ENCODE assay signal across 8 cellular contexts in genomic region chr15:66386204-66387123, GRCh38. TPM values are rescaled to one million over a fixed set of nuclear protein-coding genes. Genes with fewer than 3 reads are reported as not detected.
DNase-seq lines count a peak whose midpoint lies in the region; ATAC-seq and TF ChIP-seq lines count a peak whose summit lies in the region.

MAP2K1 (plus strand) TSS chr15:66386912; CDS start chr15:66387348, 436 bp downstream.

- H3K9me3 Mint-ChIP-seq in CD4-positive, alpha-beta T cell: no peaks in the 10 kb centered on the region
- H3K9me3 Mint-ChIP-seq in activated CD4-positive, alpha-beta memory T cell treated with anti-CD3 and anti-CD28 coated beads for 36 hours: no peaks in the 10 kb centered on the region

- WGBS in lower leg skin, 2 donors: 1 to 3% methylated on average over 48 to 61 of the region's 69 CpGs

- ATAC-seq in CD4-positive, alpha-beta T cell (ENCODE audit: poor library complexity): peak; percentile 82
- peak; percentile 82 for ATAC-seq in GM19397 (IDR thresholded peaks at IDR 0.05; ENCODE audit: unreplicated experiment)
- ATAC-seq in HG03571 (IDR thresholded peaks at IDR 0.05; ENCODE audit: unreplicated experiment): peak; percentile 68

- peak; percentile 94 to 99 (median 98) for DNase-seq in CD4-positive, alpha-beta T cell
- DNase-seq in NCI-H774 (lab: John Stamatoyannopoulos, UW): peak; percentile 97
- DNase-seq in activated CD4-positive, alpha-beta memory T cell treated with anti-CD3 and anti-CD28 coated beads for 36 hours: peak; percentile 99
- DNase-seq in dorsolateral prefrontal cortex: peak; percentile 95 to 99 (median 96)
- peak; percentile 97 to 100 for DNase-seq in lower leg skin (ENCODE audit: low spot score in 2 of 2)
- peak; percentile 97 to 99 for DNase-seq in stimulated activated CD4-positive, alpha-beta T cell treated with anti-CD3 and anti-CD28 coated beads, Interleukin-4, amount 100 ng/mL, for 48 hours (ENCODE audit: low read depth in 2 of 2)

- H3K9me3 ChIP-seq in CD4-positive, alpha-beta T cell (ENCODE audit: control insufficient read depth, low read length): no peaks in the 10 kb centered on the region

- H3K27me3 ChIP-seq in CD4-positive, alpha-beta T cell (ENCODE audit: control insufficient read depth, insufficient read depth, low read length): no peaks in the 10 kb centered on the region
- H3K27me3 ChIP-seq in dorsolateral prefrontal cortex: no peaks in the 10 kb centered on the region

- peaks cover 59% of the 10 kb centered on the region for H3K4me1 Mint-ChIP-seq in CD4-positive, alpha-beta T cell (ENCODE audit: low read depth)
- H3K4me1 Mint-ChIP-seq in activated CD4-positive, alpha-beta memory T cell treated with anti-CD3 and anti-CD28 coated beads for 36 hours (ENCODE audit: low read depth): peaks cover 52% of the 10 kb centered on the region

- H3K36me3 Mint-ChIP-seq in CD4-positive, alpha-beta T cell (ENCODE audit: low read depth): peaks cover 17% of the 10 kb centered on the region
- peaks cover 12% of the 10 kb centered on the region for H3K36me3 Mint-ChIP-seq in activated CD4-positive, alpha-beta memory T cell treated with anti-CD3 and anti-CD28 coated beads for 36 hours

- H3K4me3 ChIP-seq in dorsolateral prefrontal cortex: peak within 1 kb of the TSS; percentile 61 to 99 (median 89)
- H3K4me3 ChIP-seq in lower leg skin (ENCODE audit: low read depth, poor library complexity, severe bottlenecking): peak within 1 kb of the TSS; percentile 71

- CTCF ChIA-PET in CD4-positive, alpha-beta T cell (lab: Charles Lee): interaction anchor here (0.6 to 8.2 kb wide), 31 partner anchors 8 to 775 kb away, joined by 3 to 107 read pairs (median 4); partner anchors contain the start of genes DIS3L, INTS14, RPL4 and SNAPC5
- CTCF ChIA-PET in activated CD4-positive, alpha-beta memory T cell treated with anti-CD3 and anti-CD28 coated beads for 36 hours (lab: Charles Lee): interaction anchor here (0.6 to 5.5 kb wide), 16 partner anchors 10 to 465 kb away, joined by 3 to 74 read pairs (median 4); partner anchors contain the start of genes SNAPC5, TIPIN and ZWILCH

- intact Hi-C loops in CD4-positive, alpha-beta T cell (cut with DNase I, micrococcal nuclease): loop anchor here (1.0 to 10.0 kb wide), 8 partner anchors 16 to 1492 kb away; partner anchors contain the start of genes SNAPC5 (in 2 of the 2), TIPIN (in 2 of the 2) and DIS3L (in 1 of the 2)
- intact Hi-C loops in activated CD4-positive, alpha-beta memory T cell treated with anti-CD3 and anti-CD28 coated beads for 36 hours (cut with micrococcal nuclease): loop anchor here (1.0 to 2.0 kb wide), 6 partner anchors 16 to 118 kb away; partner anchors contain the start of genes RPL4, SNAPC5, TIPIN and ZWILCH
- intact Hi-C loops in dorsolateral prefrontal cortex (cut with DNase I) (loop anchor here (1.0 to 2.0 kb wide), 3 partner anchors 94 to 118 kb away; partner anchors contain the start of genes SNAPC5 (in 2 of the 2), DIS3L (in 1 of the 2), RPL4 (in 1 of the 2) and ZWILCH (in 1 of the 2)), lower leg skin (cut with DNase I; ENCODE audit: low total_unique reads) (loop anchor here (10.0 kb wide), 1 partner anchor 108 kb away; the partner anchor contains the start of gene SNAPC5)

- H3K4me3 Mint-ChIP-seq in CD4-positive, alpha-beta T cell: peak within 1 kb of the TSS; percentile 99
- peak within 1 kb of the TSS; percentile 95 for H3K4me3 Mint-ChIP-seq in activated CD4-positive, alpha-beta memory T cell treated with anti-CD3 and anti-CD28 coated beads for 36 hours

- no peaks in the 10 kb centered on the region for H3K27me3 Mint-ChIP-seq in CD4-positive, alpha-beta T cell
- H3K27me3 Mint-ChIP-seq in activated CD4-positive, alpha-beta memory T cell treated with anti-CD3 and anti-CD28 coated beads for 36 hours: no peaks in the 10 kb centered on the region

- peak within 1 kb of the TSS; percentile 66 for H3K27ac ChIP-seq in CD4-positive, alpha-beta T cell (ENCODE audit: low read depth, low read length)
- peak within 1 kb of the TSS in 58 of 59 donors; percentile 44 to 95 (median 87) for H3K27ac ChIP-seq in dorsolateral prefrontal cortex

- TF ChIP-seq POLR2A in lower leg skin (IDR thresholded peaks at IDR 0.05): no peak

- peak; percentile 90 for TF ChIP-seq CTCF in CD4-positive, alpha-beta T cell (IDR thresholded peaks at IDR 0.05)
- TF ChIP-seq CTCF in dorsolateral prefrontal cortex (IDR thresholded peaks at IDR 0.05 in 54 of 56, conservative IDR thresholded peaks at IDR 0.05 in 2 of 56; ENCODE audit: low read depth in 1 of 56, partially characterized antibody in 56 of 56) (peak; percentile 78 to 98 (median 94)), lower leg skin (IDR thresholded peaks at IDR 0.05) (peak in 1 of 3 donors; percentile 29)

- peak within 1 kb of the TSS; percentile 96 for H3K27ac Mint-ChIP-seq in CD4-positive, alpha-beta T cell
- H3K27ac Mint-ChIP-seq in activated CD4-positive, alpha-beta memory T cell treated with anti-CD3 and anti-CD28 coated beads for 36 hours: peak within 1 kb of the TSS; percentile 92

- POLR2A ChIA-PET in CD4-positive, alpha-beta T cell (lab: Charles Lee): interaction anchor here (0.6 to 7.0 kb wide), 19 partner anchors 14 to 1082 kb away, joined by 3 to 94 read pairs (median 5); partner anchors contain the start of genes DIS3L, RAB11A, RNU5B-1 and RPL4
- POLR2A ChIA-PET in activated CD4-positive, alpha-beta memory T cell treated with anti-CD3 and anti-CD28 coated beads for 36 hours (lab: Charles Lee): interaction anchor here (1.1 to 4.3 kb wide), 11 partner anchors 16 to 1082 kb away, joined by 3 to 48 read pairs (median 6); partner anchors contain the start of genes RAB11A, RNU5B-1, RPL4 and SNAPC5

RNA-seq across cellular contexts. Expression of gene MAP2K1, which starts in this region (rescaled TPM):
- total RNA-seq in CD4-positive, alpha-beta T cell: 10 to 100 TPM; 33.8 to 34.7 TPM
- 10 to 100 TPM; 91.8 to 91.9 TPM for total RNA-seq in activated CD4-positive, alpha-beta memory T cell treated with anti-CD3 and anti-CD28 coated beads for 36 hours
- total RNA-seq in dorsolateral prefrontal cortex (100 to 1,000 TPM in 108 of 120 experiments, 10 to 100 TPM in 12; 67.2 to 209 (median 137) TPM), lower leg skin (10 to 100 TPM; 19.1 to 38.1 (median 26.7) TPM)

Comparison
In these comparisons a context has a peak if more than half of its experiments do, and no peak if none do; other contexts are left out.
1. Peak in every context shown above with its lines: DNase-seq, ATAC-seq, H3K4me3 ChIP-seq and H3K27ac ChIP-seq.